ENCODE assay signal across 8 cellular contexts in the genomic region with DNA sequence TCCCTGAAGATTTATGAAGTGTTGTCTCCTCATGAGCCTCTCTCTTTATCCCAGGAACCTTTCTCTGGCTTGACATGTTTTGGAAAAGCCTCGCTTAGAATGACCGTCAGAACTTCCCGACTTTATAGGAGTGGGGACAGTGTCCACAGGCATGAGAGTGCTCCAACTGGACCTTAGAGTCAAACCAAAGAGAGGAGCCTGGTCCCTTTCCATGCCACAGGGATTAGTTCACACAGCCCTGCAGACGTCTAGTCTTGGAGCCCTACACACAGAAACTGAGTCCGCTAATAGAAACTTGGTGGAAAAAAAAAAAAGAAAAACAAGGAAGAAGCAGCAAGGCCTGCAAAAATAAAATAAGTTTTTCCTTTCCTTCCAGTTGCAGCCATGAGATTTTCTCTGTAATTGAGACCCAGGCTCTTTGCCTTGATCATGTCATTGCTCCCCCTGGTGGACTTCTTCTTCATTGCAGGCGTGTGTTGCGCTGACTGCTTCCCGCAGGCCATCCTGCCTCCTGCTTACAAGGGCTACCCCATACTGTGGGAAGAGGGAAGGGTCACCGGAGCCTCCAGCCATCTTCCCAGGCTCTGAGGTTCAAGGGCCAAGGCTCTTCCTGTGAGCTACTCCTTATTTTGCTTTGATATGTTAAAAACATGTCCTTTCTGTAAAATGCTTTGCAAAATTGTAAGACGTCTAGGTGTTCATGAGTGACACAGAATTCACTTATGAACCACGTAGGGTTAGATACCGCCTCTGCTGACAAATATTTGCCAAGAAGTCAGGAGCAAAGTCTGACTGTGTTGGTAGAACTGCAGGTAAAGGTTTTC.
DNase-seq lines count a peak whose midpoint lies in the region; ATAC-seq and TF ChIP-seq lines count a peak whose summit lies in the region.

No MANE protein-coding gene starts in this region.

- no peak overlapping the region for H3K4me3 Mint-ChIP-seq in central memory CD8-positive, alpha-beta T cell

- no peaks in the 10 kb centered on the region for H3K9me3 Mint-ChIP-seq in central memory CD8-positive, alpha-beta T cell

- H3K36me3 Mint-ChIP-seq in central memory CD8-positive, alpha-beta T cell (ENCODE audit: insufficient read depth) = peaks cover 1% of the 10 kb centered on the region

- TF ChIP-seq CTCF in GM12875 (IDR thresholded peaks at IDR 0.05; ENCODE audit: borderline replicate concordance, insufficient read depth, low read depth, low read length) = peak; percentile 76

- H3K27ac Mint-ChIP-seq in central memory CD8-positive, alpha-beta T cell (ENCODE audit: low read depth) = no peak overlapping the region

- peak; percentile 71 for ATAC-seq in HG03066 (IDR thresholded peaks at IDR 0.05; ENCODE audit: low read depth, unreplicated experiment)
- peak; percentile 43 for ATAC-seq in central memory CD8-positive, alpha-beta T cell (replicated peaks; ENCODE audit: extremely low read depth, poor library complexity, severe bottlenecking)
- ATAC-seq in HG02610 (IDR thresholded peaks at IDR 0.05; ENCODE audit: unreplicated experiment) = no peak

- DNase-seq in NCI-H226 = peak; percentile 52
- peak; percentile 66 for DNase-seq in activated CD4-positive, CD25-positive, alpha-beta regulatory T cell treated with anti-CD3 and anti-CD28 coated beads, Interleukin-2, amount 50 U/mL, for 16 hours (ENCODE audit: low read depth, low spot score)
- peak; percentile 71 to 74 for DNase-seq in central memory CD8-positive, alpha-beta T cell (ENCODE audit: low spot score in 2 of 2)
- DNase-seq in kidney tubule cell (ENCODE audit: low spot score) = peak; percentile 76
- peak; percentile 76 for DNase-seq in stimulated activated CD4-positive, alpha-beta T cell treated with anti-CD3 and anti-CD28 coated beads, Interleukin-4, amount 100 ng/mL, for 1 hour

- H3K4me3 ChIP-seq in GM12875 (ENCODE audit: low read depth, low read length) = no peak overlapping the region

- no peaks in the 10 kb centered on the region for H3K27me3 Mint-ChIP-seq in central memory CD8-positive, alpha-beta T cell

- peaks cover 13% of the 10 kb centered on the region for H3K4me1 Mint-ChIP-seq in central memory CD8-positive, alpha-beta T cell
